ENCODE assay signal across 11 cellular contexts in the genomic region with DNA sequence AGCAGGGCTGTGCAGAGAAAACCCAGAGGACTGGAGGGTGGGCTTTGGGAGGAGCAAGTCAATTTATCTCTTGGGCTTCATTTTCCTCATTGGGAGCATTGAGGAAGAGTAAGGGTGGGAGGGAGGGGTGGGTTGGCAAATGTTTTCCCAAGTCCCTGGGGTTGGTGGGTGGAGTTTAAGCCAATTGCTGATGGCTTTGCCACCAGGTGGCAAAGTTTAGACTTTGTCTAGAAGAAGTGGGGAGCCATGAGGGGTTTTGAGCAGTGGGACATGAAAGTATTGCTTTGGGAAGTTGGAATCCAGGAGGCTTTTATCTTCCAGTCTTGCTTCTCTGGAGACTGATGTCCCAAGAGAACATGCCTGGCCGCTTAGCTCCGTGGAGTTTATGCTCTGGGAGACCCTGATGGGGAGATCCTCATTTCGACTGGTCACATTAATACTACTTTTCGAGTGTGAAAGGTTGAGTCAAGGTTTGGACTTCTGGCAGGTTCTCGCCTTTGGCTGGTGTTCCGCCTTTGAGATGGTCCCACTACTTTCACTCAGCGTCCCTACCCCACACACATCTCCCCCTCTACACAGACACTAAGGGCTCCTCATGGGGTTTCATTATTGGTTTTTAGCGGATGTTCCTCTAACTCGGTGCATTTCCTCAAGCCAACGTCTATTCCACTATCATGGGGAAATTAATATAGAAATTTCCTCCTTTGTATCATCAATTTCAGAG.
DNase-seq lines count a peak whose midpoint lies in the region; ATAC-seq, FAIRE-seq and TF ChIP-seq lines count a peak whose summit lies in the region.
"Had no signal": no experiment of that assay in that cellular context is flagged by ENCODE, and none has a peak within 500 bp of the region (broad histone marks: within the 10 kb centered on the region; RNA-seq: fewer than 3 reads in every experiment).

No MANE protein-coding gene starts in this region.

- no peaks in the 10 kb centered on the region for H3K27me3 Mint-ChIP-seq in activated T-cell treated with anti-CD3 and anti-CD28 coated beads, Interleukin-2, amount 50 U/mL, for 4 hours (ENCODE audit: low read depth)
- no peaks in the 10 kb centered on the region for H3K27me3 Mint-ChIP-seq in central memory CD8-positive, alpha-beta T cell

- DNase-seq in activated T-cell treated with anti-CD3 and anti-CD28 coated beads, Interleukin-2, amount 50 U/mL, for 4 hours: no peak
- DNase-seq in activated T-cell treated with anti-CD3 and anti-CD28 coated beads, Interleukin-2, amount 50 U/mL, for 1 hour: no peak
- DNase-seq in M059J (ENCODE audit: low read depth): peak; percentile 11
- no peak for DNase-seq in central memory CD8-positive, alpha-beta T cell (ENCODE audit: low spot score in 2 of 2)
- DNase-seq in stimulated activated naive CD8-positive, alpha-beta T cell treated with anti-CD3 and anti-CD28 coated beads, Interleukin-15, Interleukin-2, amounts not matched to agents 100 U/mL and 50 U/mL, for 24 hours: no peak
- no peak for DNase-seq in mucosa of gallbladder (ENCODE audit: low spot score)
- DNase-seq in D721Med (ENCODE audit: insufficient read length, low spot score): no peak
- DNase-seq: islet precursor cell, upper lobe of right lung had no signal

- H3K9me3 Mint-ChIP-seq in activated T-cell treated with anti-CD3 and anti-CD28 coated beads, Interleukin-2, amount 50 U/mL, for 4 hours: no peaks in the 10 kb centered on the region
- no peaks in the 10 kb centered on the region for H3K9me3 Mint-ChIP-seq in central memory CD8-positive, alpha-beta T cell

- no peak for TF ChIP-seq CTCF in D721Med (IDR thresholded peaks at IDR 0.05; ENCODE audit: insufficient read depth, missing control alignments)

- H3K4me3 Mint-ChIP-seq in activated T-cell treated with anti-CD3 and anti-CD28 coated beads, Interleukin-2, amount 50 U/mL, for 4 hours: no peak overlapping the region
- H3K4me3 Mint-ChIP-seq in central memory CD8-positive, alpha-beta T cell: no peak overlapping the region
- H3K4me3 Mint-ChIP-seq: nephron had no signal

- no peak for FAIRE-seq in D721Med (lab: Jason Lieb, UNC)

- ATAC-seq in activated T-cell treated with anti-CD3 and anti-CD28 coated beads, Interleukin-2, amount 50 U/mL, for 4 hours: peak; percentile 28
- ATAC-seq in central memory CD8-positive, alpha-beta T cell (replicated peaks; ENCODE audit: extremely low read depth, poor library complexity, severe bottlenecking): peak; percentile 17
- ATAC-seq in stimulated activated naive CD8-positive, alpha-beta T cell treated with anti-CD3 and anti-CD28 coated beads, Interleukin-15, Interleukin-2, amounts not matched to agents 100 U/mL and 50 U/mL, for 24 hours: peak; percentile 15
- no peak for ATAC-seq in HG02970 (IDR thresholded peaks at IDR 0.05; ENCODE audit: low FRiP score, unreplicated experiment)

- peaks cover 7% of the 10 kb centered on the region for H3K4me1 Mint-ChIP-seq in activated T-cell treated with anti-CD3 and anti-CD28 coated beads, Interleukin-2, amount 50 U/mL, for 4 hours (ENCODE audit: low read depth)
- H3K4me1 Mint-ChIP-seq in central memory CD8-positive, alpha-beta T cell: peaks cover 11% of the 10 kb centered on the region

- no peak overlapping the region for H3K27ac Mint-ChIP-seq in central memory CD8-positive, alpha-beta T cell (ENCODE audit: low read depth)

- H3K36me3 Mint-ChIP-seq in activated T-cell treated with anti-CD3 and anti-CD28 coated beads, Interleukin-2, amount 50 U/mL, for 4 hours (ENCODE audit: insufficient read depth): no peaks in the 10 kb centered on the region
- peaks cover 3% of the 10 kb centered on the region for H3K36me3 Mint-ChIP-seq in central memory CD8-positive, alpha-beta T cell (ENCODE audit: insufficient read depth)
